In the genomic region with DNA sequence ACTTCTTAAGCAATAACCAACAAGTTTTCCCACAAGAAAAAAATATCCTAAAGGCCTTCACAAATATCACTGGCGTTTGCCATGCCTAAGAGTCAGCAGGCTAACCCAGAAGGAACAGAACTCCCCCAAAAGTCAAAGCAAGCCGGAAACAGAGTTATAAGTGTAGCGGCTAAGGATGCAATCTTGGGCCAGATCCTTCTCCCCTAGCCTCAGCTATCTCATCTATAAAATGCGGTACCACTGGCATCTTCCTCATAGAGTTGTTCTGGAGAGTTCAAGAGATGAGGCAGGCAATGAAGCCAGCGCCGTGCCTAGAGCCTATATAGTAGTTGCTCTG, we compare ENCODE assay signal across 8 cellular contexts. TPM values are rescaled to one million over a fixed set of nuclear protein-coding genes. Genes with fewer than 3 reads are reported as not detected.
A peak's percentile ranks its signal among the peaks of the same experiment; 100 is the strongest.
DNase-seq lines count a peak whose midpoint lies in the region; ATAC-seq and TF ChIP-seq lines count a peak whose summit lies in the region.

No MANE protein-coding gene starts in this region.

- no peak for TF ChIP-seq CTCF in GM12875 (IDR thresholded peaks at IDR 0.05; ENCODE audit: borderline replicate concordance, insufficient read depth, low read depth, low read length)
- no peak for TF ChIP-seq CTCF in fibroblast of mammary gland (conservative IDR thresholded peaks at IDR 0.05; ENCODE audit: control insufficient read depth, insufficient read depth, low read depth, low read length)
- no peak for TF ChIP-seq CTCF in retinal pigment epithelial cell (conservative IDR thresholded peaks at IDR 0.05; ENCODE audit: low read depth, low read length)
- no peak for TF ChIP-seq CTCF in GM10248 (IDR thresholded peaks at IDR 0.05; ENCODE audit: control extremely low read depth, extremely low read depth, low read depth, missing control alignments)

- ATAC-seq in GM21447 (IDR thresholded peaks at IDR 0.05; ENCODE audit: unreplicated experiment) (no peak), GM19397 (IDR thresholded peaks at IDR 0.05; ENCODE audit: unreplicated experiment) (no peak)

- no peak for DNase-seq in SJCRH30
- no peak for DNase-seq in fibroblast of mammary gland (ENCODE audit: low read depth)
- no peak for DNase-seq in retinal pigment epithelial cell (ENCODE audit: low read depth)
- no peak for DNase-seq in NCI-H1048 (lab: John Stamatoyannopoulos, UW)
- DNase-seq in GM10248 (ENCODE audit: extremely low spot score), result no peak

- no peaks in the 10 kb centered on the region for H3K36me3 ChIP-seq in SJCRH30

- peak overlapping the region; percentile 85 for H3K4me3 ChIP-seq in GM12875 (ENCODE audit: low read depth, low read length)
- peak overlapping the region; percentile 75 for H3K4me3 ChIP-seq in SJCRH30
- peak overlapping the region; percentile 92 for H3K4me3 ChIP-seq in fibroblast of mammary gland (ENCODE audit: control insufficient read depth, low read depth, low read length)
- peak overlapping the region; percentile 92 for H3K4me3 ChIP-seq in retinal pigment epithelial cell (ENCODE audit: low read length)

- no peaks in the 10 kb centered on the region for H3K9me3 ChIP-seq in SJCRH30 (replicated peaks)

- CTCF ChIA-PET in GM10248 (lab: Yijun Ruan, JAX), result interaction anchor here (0.9 to 1.1 kb wide), 3 partner anchors 22 to 202 kb away, joined by 3 to 4 read pairs (median 4); a partner anchor contains a TSS

- peak overlapping the region; percentile 52 for H3K27ac ChIP-seq in SJCRH30

- H3K27me3 ChIP-seq in SJCRH30, result no peaks in the 10 kb centered on the region

- peaks cover 11% of the 10 kb centered on the region for H3K4me1 ChIP-seq in SJCRH30

- POLR2A ChIA-PET in GM10248 (lab: Yijun Ruan, JAX), result no interaction called here

RNA-seq across cellular contexts. Expression of a gene that starts 0.6 kb away (rescaled TPM):
- total RNA-seq in SJCRH30 (2014; rRNA removed; shearing (Covaris generic)), result 44.7 and 46.4 TPM in 2 replicates

RNA-seq across cellular contexts. Expression of a gene that starts 6.4 kb away (rescaled TPM):
- total RNA-seq in SJCRH30 (2014; rRNA removed; shearing (Covaris generic)), result 0.20 and 0.51 TPM in 2 replicates

RNA-seq across cellular contexts. Expression of a gene that starts 20.2 kb away (rescaled TPM):
- total RNA-seq in SJCRH30 (2014; rRNA removed; shearing (Covaris generic)), result 19.6 and 24.3 TPM in 2 replicates

RNA-seq across cellular contexts. Expression of a gene that starts 37.6 kb away (rescaled TPM):
- 59.9 and 61.5 TPM in 2 replicates for total RNA-seq in SJCRH30 (2014; rRNA removed; shearing (Covaris generic))

RNA-seq across cellular contexts. Expression of a gene that starts 43.8 kb away (rescaled TPM):
- total RNA-seq in SJCRH30 (2014; rRNA removed; shearing (Covaris generic)), result 4.0 and 5.0 TPM in 2 replicates
